9 cellular contexts compared by ENCODE assay signal in the genomic region with DNA sequence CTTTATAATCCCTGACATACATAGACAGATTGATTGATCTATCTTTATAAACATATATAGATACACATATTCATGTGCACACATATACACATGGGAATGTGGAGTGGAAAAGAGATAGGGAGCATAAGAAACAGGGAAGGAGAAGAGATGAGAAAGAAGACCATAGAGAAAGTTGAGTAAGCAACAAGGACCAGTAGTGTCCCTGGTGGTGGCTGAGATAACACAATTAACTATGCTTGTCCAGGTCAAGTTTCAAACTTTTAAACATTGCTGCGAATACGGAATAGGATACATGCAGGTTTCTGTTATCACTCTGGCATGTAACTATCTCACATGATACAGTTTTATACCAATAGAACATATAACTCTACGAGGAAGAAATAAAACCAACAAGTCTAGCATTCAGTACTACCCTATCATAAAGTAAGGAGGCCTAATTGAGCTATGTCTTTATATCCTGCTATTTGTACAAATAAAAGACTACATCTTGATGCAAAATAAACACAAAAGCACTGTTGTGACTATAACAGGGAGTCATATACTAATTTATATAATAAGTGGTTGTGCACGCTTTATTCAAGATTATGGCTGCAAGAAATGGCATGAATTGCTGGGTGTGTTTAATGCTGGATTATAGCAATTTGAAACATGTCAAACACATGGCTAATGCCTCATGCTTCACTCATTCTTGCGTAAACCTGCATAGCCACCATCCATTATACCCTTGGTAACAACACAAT. TPM values are rescaled to one million over a fixed set of nuclear protein-coding genes. Genes with fewer than 3 reads are reported as not detected.
A peak's percentile ranks its signal among the peaks of the same experiment; 100 is the strongest.
DNase-seq lines count a peak whose midpoint lies in the region; ATAC-seq, FAIRE-seq and TF ChIP-seq lines count a peak whose summit lies in the region.
"Had no signal": no experiment of that assay in that cellular context is flagged by ENCODE, and none has a peak within 500 bp of the region (broad histone marks: within the 10 kb centered on the region; RNA-seq: fewer than 3 reads in every experiment).

No MANE protein-coding gene starts in this region.

- TF ChIP-seq CTCF in GM12875 (IDR thresholded peaks at IDR 0.05; ENCODE audit: borderline replicate concordance, insufficient read depth, low read depth, low read length), result peak; percentile 34; the same call in 1 of the 2 replicates
- TF ChIP-seq CTCF in bronchial epithelial cell (IDR thresholded peaks at IDR 0.05; ENCODE audit: insufficient read depth, low read length, severe bottlenecking), result peak; percentile 49
- no peak for TF ChIP-seq CTCF in pancreas (IDR thresholded peaks at IDR 0.05)

- H3K4me3 ChIP-seq in GM12875 (ENCODE audit: low read depth, low read length), result no peak overlapping the region
- no peak overlapping the region for H3K4me3 ChIP-seq in bronchial epithelial cell (ENCODE audit: low read depth, low read length)
- H3K4me3 ChIP-seq in pancreas, result no peak overlapping the region

- peak in 3 of 4 donors; percentile 12 to 70 (median 47) for ATAC-seq in pancreas
- ATAC-seq in GM19023 (IDR thresholded peaks at IDR 0.05; ENCODE audit: unreplicated experiment), result no peak
- no peak for ATAC-seq in left ventricle myocardium superior

- no peaks in the 10 kb centered on the region for H3K4me1 ChIP-seq in pancreas

- FAIRE-seq in bronchial epithelial cell (lab: Jason Lieb, UNC) (no peak), pancreas (lab: Jason Lieb, UNC) (peak; percentile 59)

- DNase-seq in MV-4-11 (lab: John Stamatoyannopoulos, UW) (peak; percentile 41), bronchial epithelial cell (ENCODE audit: low read depth) (peak; percentile 86), pancreas (no peak), dedifferentiated amniotic fluid mesenchymal stem cell (ENCODE audit: extremely low spot score) (no peak), G401 (ENCODE audit: low spot score) (no peak), left ventricle myocardium superior (no peak)
- DNase-seq: activated T-cell treated with anti-CD3 and anti-CD28 coated beads, Interleukin-2, amount 50 U/mL, for 48 hours had no signal

- H3K27ac ChIP-seq in pancreas, result no peak overlapping the region

- H3K36me3 ChIP-seq in bronchial epithelial cell (ENCODE audit: control insufficient read depth, insufficient read depth, low read length) (no peaks in the 10 kb centered on the region), pancreas (no peaks in the 10 kb centered on the region)

- in situ Hi-C loops in G401 (cut with HindIII; ENCODE audit: low sequenced_read_pairs), result no loop called here

- H3K27me3 ChIP-seq in bronchial epithelial cell (ENCODE audit: control insufficient read depth, insufficient read depth, low read length) (no peaks in the 10 kb centered on the region), pancreas (no peaks in the 10 kb centered on the region)

- intact Hi-C loops in pancreas (cut with DNase I), result no loop called here
- intact Hi-C loops in left ventricle myocardium superior (cut with micrococcal nuclease), result no loop called here

- WGBS in pancreas, 2 donors, result 86 to 87% methylated on average over 5 of the region's 5 CpGs

- no peaks in the 10 kb centered on the region for H3K9me3 ChIP-seq in pancreas

RNA-seq across cellular contexts. Expression of gene FOXP2, which starts 8.0 kb away (rescaled TPM):
- 5.3 and 7.9 TPM in 2 replicates for total RNA-seq in bronchial epithelial cell
- 10 to 100 TPM in 4 of 6 donors, 1 to 10 TPM in 2; 8.7 to 12.6 (median 10.4) TPM for total RNA-seq in pancreas
- polyA plus RNA-seq in pancreas, result 1 to 10 TPM; 2.7 to 2.9 TPM
- not detected in 2 replicates for total RNA-seq in G401 (2014; rRNA removed; shearing (Covaris generic))
- 1.2 TPM for total RNA-seq in left ventricle myocardium superior

Comparison
In these comparisons a context has a peak if more than half of its experiments do, and no peak if none do; other contexts are left out.
1. CTCF ChIP-seq: peak in GM12875 (single experiment) and bronchial epithelial cell (single experiment); none in pancreas (0 of 4).
2. DNase-seq: peak in MV-4-11 (single experiment) and bronchial epithelial cell (single experiment); none in pancreas (0 of 6), dedifferentiated amniotic fluid mesenchymal stem cell (single experiment), G401 (single experiment) and left ventricle myocardium superior (single experiment).
3. ATAC-seq: peak in pancreas (3 of 4); none in GM19023 (single experiment) and left ventricle myocardium superior (single experiment).